8 cellular contexts compared by ENCODE assay signal in genomic region chr19:44657211-44657921, GRCh38. TPM values are rescaled to one million over a fixed set of nuclear protein-coding genes. Genes with fewer than 3 reads are reported as not detected.
DNase-seq lines count a peak whose midpoint lies in the region; ATAC-seq, FAIRE-seq and TF ChIP-seq lines count a peak whose summit lies in the region.

No MANE protein-coding gene starts in this region.

- TF ChIP-seq CTCF in SU-DHL-6 (IDR thresholded peaks at IDR 0.05; ENCODE audit: insufficient read depth, low read length, poor library complexity, severe bottlenecking): peak; percentile 86

- ATAC-seq in left ventricle myocardium superior (peak; percentile 75), HG02938 (IDR thresholded peaks at IDR 0.05; ENCODE audit: unreplicated experiment) (no peak)

- no peaks in the 10 kb centered on the region for H4K20me1 ChIP-seq in SU-DHL-6 (ENCODE audit: low read depth, low read length)

- no peaks in the 10 kb centered on the region for H3K9me3 ChIP-seq in SU-DHL-6 (ENCODE audit: insufficient read depth, low read length)

- no peak overlapping the region for H3K27ac ChIP-seq in SU-DHL-6 (ENCODE audit: low read depth, low read length)

- FAIRE-seq in HTR-8/SVneo (lab: Jason Lieb, UNC): peak; percentile 9

- no peak overlapping the region for H2AFZ ChIP-seq in SU-DHL-6 (ENCODE audit: low read depth, low read length, severe bottlenecking)

- peak; percentile 87 for DNase-seq in D341Med (ENCODE audit: low spot score)
- DNase-seq in HTR-8/SVneo (ENCODE audit: insufficient read length, low spot score): peak; percentile 64
- DNase-seq in activated naive CD8-positive, alpha-beta T cell treated with anti-CD3 and anti-CD28 coated beads, Interleukin-2, amount 50 U/mL, for 16 hours (ENCODE audit: low read depth, low spot score): peak; percentile 50
- DNase-seq in left ventricle myocardium superior: peak; percentile 80
- DNase-seq in stimulated activated CD4-positive, alpha-beta T cell treated with anti-CD3 and anti-CD28 coated beads, Interleukin-12 subunit alpha, Interleukin-12 subunit beta, amount 100 ng/mL, for 24 hours (ENCODE audit: low read depth in 2 of 2): peak; percentile 47 to 71
- DNase-seq in DMS153 treated with DMSO at 0.1 percent for 48 hours (lab: John Stamatoyannopoulos, UW; ENCODE audit: unreplicated experiment): no peak

- H3K4me2 ChIP-seq in SU-DHL-6 (ENCODE audit: low read depth, low read length, poor library complexity, severe bottlenecking): no peak overlapping the region

- intact Hi-C loops in left ventricle myocardium superior (cut with micrococcal nuclease): loop anchor here (5.0 kb wide), 1 partner anchor 85 kb away; no protein-coding TSS in a partner anchor

- H3K36me3 ChIP-seq in SU-DHL-6 (ENCODE audit: low read length): no peaks in the 10 kb centered on the region

- no peak overlapping the region for H3K9ac ChIP-seq in SU-DHL-6 (ENCODE audit: low read length)

- H3F3A ChIP-seq in SU-DHL-6 (ENCODE audit: insufficient read depth): no peaks in the 10 kb centered on the region

- no peaks in the 10 kb centered on the region for H3K79me2 ChIP-seq in SU-DHL-6 (ENCODE audit: insufficient read depth, low read length)

- no peaks in the 10 kb centered on the region for H3K9me2 ChIP-seq in SU-DHL-6 (replicated peaks; ENCODE audit: insufficient read depth, low read length)

- no peak overlapping the region for H3K4me3 ChIP-seq in SU-DHL-6 (ENCODE audit: insufficient read depth, low read length, poor library complexity, severe bottlenecking)

- no peaks in the 10 kb centered on the region for H3K27me3 ChIP-seq in SU-DHL-6 (ENCODE audit: low read length)

RNA-seq across cellular contexts. Expression of gene PVR, which starts 13.7 kb away (rescaled TPM):
- total RNA-seq in left ventricle myocardium superior: 40.7 TPM

RNA-seq across cellular contexts. Expression of gene CEACAM19, which starts 13.9 kb away (rescaled TPM):
- 4.2 TPM for total RNA-seq in left ventricle myocardium superior

RNA-seq across cellular contexts. Expression of gene CEACAM16, which starts 41.6 kb away (rescaled TPM):
- total RNA-seq in left ventricle myocardium superior: not detected

RNA-seq across cellular contexts. Expression of gene IGSF23, which starts 44.0 kb away (rescaled TPM):
- total RNA-seq in left ventricle myocardium superior: not detected
